In genomic region chr9:127930298-127931091, GRCh38 we compare ENCODE assay signal across 8 cellular contexts. TPM values are rescaled to one million over a fixed set of nuclear protein-coding genes. Genes with fewer than 3 reads are reported as not detected.
DNase-seq lines count a peak whose midpoint lies in the region; ATAC-seq and TF ChIP-seq lines count a peak whose summit lies in the region.

Gene PIP5KL1, minus strand, starts transcription at chr9:127930777. Its CDS starts 25 bp downstream, at chr9:127930752.

- peaks cover 0 to 4% of the 10 kb centered on the region in 2 donors for H3K36me3 Mint-ChIP-seq in CD4-positive, alpha-beta memory T cell
- H3K36me3 Mint-ChIP-seq in stimulated activated memory B cell treated with anti-CD40 and anti-IgM and Interleukin-4, amounts not matched to agents 10 μg/mL and 1 μg/mL and 100 μg/mL, for 72 hours: peaks cover 15% of the 10 kb centered on the region

- ATAC-seq in GM19328 (IDR thresholded peaks at IDR 0.05; ENCODE audit: unreplicated experiment) (peak; percentile 75), HG03432 (IDR thresholded peaks at IDR 0.05; ENCODE audit: unreplicated experiment) (peak; percentile 88), mucosa of descending colon (peak; percentile 79)
- peak; percentile 91 for ATAC-seq in stimulated activated memory B cell treated with anti-CD40 and anti-IgM and Interleukin-4, amounts not matched to agents 10 μg/mL and 1 μg/mL and 100 μg/mL, for 72 hours

- peak within 1 kb of the TSS; percentile 6 to 54 for H3K4me3 ChIP-seq in CD4-positive, alpha-beta memory T cell (ENCODE audit: low read length in 2 of 2)
- no peak within 1 kb of the TSS for H3K4me3 ChIP-seq in mucosa of descending colon

- no peak for TF ChIP-seq CTCF in mucosa of descending colon (IDR thresholded peaks at IDR 0.05)

- H3K4me1 Mint-ChIP-seq in CD4-positive, alpha-beta memory T cell: peaks cover 16 to 50% (median 36%) of the 10 kb centered on the region in 4 donors
- H3K4me1 Mint-ChIP-seq in stimulated activated memory B cell treated with anti-CD40 and anti-IgM and Interleukin-4, amounts not matched to agents 10 μg/mL and 1 μg/mL and 100 μg/mL, for 72 hours: peaks cover 54% of the 10 kb centered on the region

- intact Hi-C loops in CD4-positive, alpha-beta memory T cell (cut with micrococcal nuclease): loop anchor here (1.0 kb wide), 1 partner anchor 13 kb away; the partner anchor contains the start of gene ST6GALNAC4
- intact Hi-C loops in mucosa of descending colon (cut with DNase I, micrococcal nuclease): no loop called here

- H3K4me1 ChIP-seq in CD4-positive, alpha-beta memory T cell (ENCODE audit: insufficient read depth, low read length): peaks cover 63% of the 10 kb centered on the region
- peaks cover 24% of the 10 kb centered on the region for H3K4me1 ChIP-seq in mucosa of descending colon (ENCODE audit: low read depth)

- H3K27ac Mint-ChIP-seq in CD4-positive, alpha-beta memory T cell: peak within 1 kb of the TSS; percentile 25 to 93 (median 64)
- peak within 1 kb of the TSS; percentile 79 for H3K27ac Mint-ChIP-seq in stimulated activated memory B cell treated with anti-CD40 and anti-IgM and Interleukin-4, amounts not matched to agents 10 μg/mL and 1 μg/mL and 100 μg/mL, for 72 hours

- H3K27me3 Mint-ChIP-seq in CD4-positive, alpha-beta memory T cell: no peaks in the 10 kb centered on the region
- H3K27me3 Mint-ChIP-seq in stimulated activated memory B cell treated with anti-CD40 and anti-IgM and Interleukin-4, amounts not matched to agents 10 μg/mL and 1 μg/mL and 100 μg/mL, for 72 hours: peaks cover 19% of the 10 kb centered on the region

- TF ChIP-seq POLR2A in erythroblast (IDR thresholded peaks at IDR 0.05; ENCODE audit: low read length): no peak

- H3K4me3 Mint-ChIP-seq in CD4-positive, alpha-beta memory T cell: peak within 1 kb of the TSS; percentile 65 to 85 (median 76)
- peak within 1 kb of the TSS; percentile 76 for H3K4me3 Mint-ChIP-seq in stimulated activated memory B cell treated with anti-CD40 and anti-IgM and Interleukin-4, amounts not matched to agents 10 μg/mL and 1 μg/mL and 100 μg/mL, for 72 hours

- no peak within 1 kb of the TSS for H3K27ac ChIP-seq in CD4-positive, alpha-beta memory T cell (ENCODE audit: low read depth, low read length)

- CTCF ChIA-PET in CD4-positive, alpha-beta memory T cell (lab: Charles Lee; ENCODE audit: partially characterized antibody): interaction anchor here (0.8 to 2.2 kb wide), 11 partner anchors 9 to 195 kb away, joined by 3 to 11 read pairs (median 3); partner anchors contain the start of gene TOR2A

- H3K9me3 Mint-ChIP-seq in CD4-positive, alpha-beta memory T cell: peaks cover 0 to 9% (median 0%) of the 10 kb centered on the region in 8 donors
- H3K9me3 Mint-ChIP-seq in stimulated activated memory B cell treated with anti-CD40 and anti-IgM and Interleukin-4, amounts not matched to agents 10 μg/mL and 1 μg/mL and 100 μg/mL, for 72 hours: no peaks in the 10 kb centered on the region

- H3K36me3 ChIP-seq in CD4-positive, alpha-beta memory T cell (ENCODE audit: insufficient read depth, low read length): no peaks in the 10 kb centered on the region
- no peaks in the 10 kb centered on the region for H3K36me3 ChIP-seq in mucosa of descending colon (ENCODE audit: low read depth)

- DNase-seq in CD4-positive, alpha-beta memory T cell: peak; percentile 67 to 73 (median 70)
- peak; percentile 31 for DNase-seq in NOMO-1 treated with dmso at 0.1 percent for 144 hours (lab: John Stamatoyannopoulos, UW; ENCODE audit: unreplicated experiment)
- DNase-seq in activated T-cell treated with anti-CD3 and anti-CD28 coated beads, Interleukin-2, amount 50 U/mL, for 48 hours: peak; percentile 82 to 86
- DNase-seq in erythroblast (lab: John Stamatoyannopoulos, UW): peak; percentile 77 to 84
- DNase-seq in mucosa of descending colon: peak; percentile 81 to 86 (median 85)

- no peaks in the 10 kb centered on the region for H3K27me3 ChIP-seq in CD4-positive, alpha-beta memory T cell (ENCODE audit: insufficient read depth, low read length)

- H3K9me3 ChIP-seq in CD4-positive, alpha-beta memory T cell (ENCODE audit: control insufficient read depth in 1 of 2, low read length in 2 of 2): no peaks in the 10 kb centered on the region
- H3K9me3 ChIP-seq in mucosa of descending colon: no peaks in the 10 kb centered on the region

- POLR2A ChIA-PET in CD4-positive, alpha-beta memory T cell (lab: Charles Lee; ENCODE audit: partially characterized antibody): interaction anchor here (0.7 to 1.5 kb wide), 10 partner anchors 9 to 215 kb away, joined by 3 to 4 read pairs (median 3); partner anchors contain the start of genes PTRH1, ST6GALNAC4 and TTC16

RNA-seq across cellular contexts. Expression of gene PIP5KL1, which starts in this region (rescaled TPM):
- total RNA-seq in CD4-positive, alpha-beta memory T cell: 1 to 10 TPM in 1 of 2 experiments, under 1 TPM in 1; 0.72 to 1.8 TPM
- under 1 TPM; 0.26 to 0.79 TPM for polyA plus RNA-seq in CD4-positive, alpha-beta memory T cell
- total RNA-seq in mucosa of descending colon: 1 to 10 TPM in 2 of 3 donors, under 1 TPM in 1; 0.58 to 1.9 (median 1.1) TPM

Comparison
In these comparisons a context has a peak if more than half of its experiments do, and no peak if none do; other contexts are left out.
1. DNase-seq: peak in every context shown above with its lines; median percentile 85 in mucosa of descending colon; 84 in activated T-cell treated with anti-CD3 and anti-CD28 coated beads, Interleukin-2, amount 50 U/mL, for 48 hours; 80 in erythroblast; 70 in CD4-positive, alpha-beta memory T cell; 31 in NOMO-1 treated with dmso at 0.1 percent for 144 hours.